ENCODE assay signal across 2 cellular contexts in genomic region chr14:21436567-21437062, GRCh38.
TF ChIP-seq lines count a peak whose summit lies in the region.

No MANE protein-coding gene starts in this region.

TF ChIP-seq in SK-N-SH, 30 proteins besides CTCF, POLR2A, EP300 and RAD21 (continued from another document):
- TF ChIP-seq USF1 (IDR thresholded peaks at IDR 0.05; ENCODE audit: borderline replicate concordance, low read depth) (no peak), GATA2 (CRISPR knock-in tag; IDR thresholded peaks at IDR 0.05) (no peak), IRF3 (IDR thresholded peaks at IDR 0.05; ENCODE audit: low read depth, low read length) (no peak), ELF1 (IDR thresholded peaks at IDR 0.05) (no peak), NRF1 (IDR thresholded peaks at IDR 0.05; ENCODE audit: low read depth, low read length) (no peak)

TF ChIP-seq in SK-N-SH treated with all-trans-retinoic acid at 6 μM for 48 hours, 23 proteins besides CTCF, POLR2A, EP300 and RAD21 (continued from another document):
- no peak for TF ChIP-seq CREB5 (CRISPR knock-in tag; IDR thresholded peaks at IDR 0.05; ENCODE audit: low read depth)
- no peak for TF ChIP-seq RARB (CRISPR knock-in tag; IDR thresholded peaks at IDR 0.05)
- TF ChIP-seq SNAI2 (CRISPR knock-in tag; IDR thresholded peaks at IDR 0.05), result no peak
- TF ChIP-seq ESRRG (CRISPR knock-in tag; IDR thresholded peaks at IDR 0.05), result no peak
- TF ChIP-seq ZC3H10 (CRISPR knock-in tag; IDR thresholded peaks at IDR 0.05), result no peak
- no peak for TF ChIP-seq POU6F1 (CRISPR knock-in tag; IDR thresholded peaks at IDR 0.05; ENCODE audit: borderline replicate concordance, low read depth)
- no peak for TF ChIP-seq OSR1 (CRISPR knock-in tag; IDR thresholded peaks at IDR 0.05)
- no peak for TF ChIP-seq ZNF70 (CRISPR knock-in tag; IDR thresholded peaks at IDR 0.05)
- TF ChIP-seq ZNF565 (CRISPR knock-in tag; conservative IDR thresholded peaks at IDR 0.05; ENCODE audit: low read depth), result no peak
- no peak for TF ChIP-seq BACH2 (CRISPR knock-in tag; IDR thresholded peaks at IDR 0.05; ENCODE audit: borderline replicate concordance)
- no peak for TF ChIP-seq CSRNP3 (CRISPR knock-in tag; IDR thresholded peaks at IDR 0.05)
- TF ChIP-seq PATZ1 (CRISPR knock-in tag; IDR thresholded peaks at IDR 0.05; ENCODE audit: borderline replicate concordance), result no peak
- TF ChIP-seq PPARA (CRISPR knock-in tag; IDR thresholded peaks at IDR 0.05; ENCODE audit: borderline replicate concordance), result no peak
- TF ChIP-seq ISL1 (CRISPR knock-in tag; IDR thresholded peaks at IDR 0.05), result no peak
